9 cellular contexts compared by ENCODE assay signal in genomic region chr2:207283356-207283755, GRCh38.
DNase-seq lines count a peak whose midpoint lies in the region; ATAC-seq and TF ChIP-seq lines count a peak whose summit lies in the region.
"Had no signal": no experiment of that assay in that cellular context is flagged by ENCODE, and none has a peak within 500 bp of the region (broad histone marks: within the 10 kb centered on the region; RNA-seq: fewer than 3 reads in every experiment).

No MANE protein-coding gene starts in this region.

- H3K4me3 Mint-ChIP-seq in HFFc6 = no peak overlapping the region; the same call in 1 of the 2 replicates

- H3K4me1 ChIP-seq in lung (ENCODE audit: control insufficient read depth in 2 of 2, insufficient read depth in 2 of 2, low read length in 2 of 2) = peaks cover 0 to 13% of the 10 kb centered on the region in 2 donors
- H3K4me1 ChIP-seq: thyroid gland had no signal

- no peaks in the 10 kb centered on the region for H3K9me3 Mint-ChIP-seq in HFFc6

- no peaks in the 10 kb centered on the region for H3K36me3 ChIP-seq in lung (ENCODE audit: control insufficient read depth in 2 of 2, insufficient read depth in 2 of 2, low read length in 2 of 2)
- H3K36me3 ChIP-seq: thyroid gland had no signal

- 56 to 71% methylated on average over 1 of the region's 1 CpG for WGBS in lung, 2 donors

- H3K9me3 ChIP-seq in lung (ENCODE audit: control insufficient read depth in 2 of 2, insufficient read depth in 1 of 2, low read length in 1 of 2) = no peaks in the 10 kb centered on the region
- H3K9me3 ChIP-seq: thyroid gland had no signal

- H3K36me3 Mint-ChIP-seq in HFFc6 (ENCODE audit: low read depth) = no peaks in the 10 kb centered on the region

- H3K4me3 ChIP-seq in lung = no peak overlapping the region
- H3K4me3 ChIP-seq: thyroid gland had no signal

- ATAC-seq in lung (ENCODE audit: insufficient read depth, low FRiP score) = peak; percentile 72
- ATAC-seq in HG03439 (IDR thresholded peaks at IDR 0.05; ENCODE audit: unreplicated experiment) = no peak
- no peak for ATAC-seq in HG02571 (IDR thresholded peaks at IDR 0.05; ENCODE audit: unreplicated experiment)
- no peak for ATAC-seq in HG03025 (IDR thresholded peaks at IDR 0.05; ENCODE audit: low FRiP score, unreplicated experiment)

- H3K4me1 Mint-ChIP-seq in HFFc6 (ENCODE audit: low read depth) = peaks cover 31% of the 10 kb centered on the region

- H3K27me3 Mint-ChIP-seq in HFFc6 (ENCODE audit: insufficient read depth) = no peaks in the 10 kb centered on the region

- H3K27ac Mint-ChIP-seq in HFFc6 = no peak overlapping the region

- no peaks in the 10 kb centered on the region for H3K27me3 ChIP-seq in lung (ENCODE audit: control insufficient read depth, insufficient read depth)
- H3K27me3 ChIP-seq: thyroid gland had no signal

- peak; percentile 81 for DNase-seq in CD1c-positive myeloid dendritic cell (ENCODE audit: extremely low spot score)
- DNase-seq in HFFc6 = no peak
- DNase-seq in lung (ENCODE audit: low spot score) = no peak
- DNase-seq in GOT3 (lab: John Stamatoyannopoulos, UW) = no peak

- H3K27ac ChIP-seq in VCaP (peak overlapping the region; percentile 13; the same call in 1 of the 2 replicates), lung (ENCODE audit: low read depth in 1 of 2, low read length in 1 of 2) (no peak overlapping the region)
- H3K27ac ChIP-seq: thyroid gland had no signal

- TF ChIP-seq CTCF in HFFc6 (IDR thresholded peaks at IDR 0.05) (peak; percentile 26), VCaP (conservative IDR thresholded peaks at IDR 0.05) (no peak), lung (IDR thresholded peaks at IDR 0.05; ENCODE audit: control extremely low read depth, extremely low read depth) (no peak)
